Comparison of ENCODE assay signal across 12 cellular contexts in genomic region chr21:35208810-35209517, GRCh38.
A peak's percentile ranks its signal among the peaks of the same experiment; 100 is the strongest.
DNase-seq lines count a peak whose midpoint lies in the region; ATAC-seq and TF ChIP-seq lines count a peak whose summit lies in the region.
"Had no signal": no experiment of that assay in that cellular context is flagged by ENCODE, and none has a peak within 500 bp of the region (broad histone marks: within the 10 kb centered on the region; RNA-seq: fewer than 3 reads in every experiment).

No MANE protein-coding gene starts in this region.

- no peak for TF ChIP-seq CTCF in brain microvascular endothelial cell (IDR thresholded peaks at IDR 0.05; ENCODE audit: low read depth, low read length, missing control alignments)

- H3K4me3 ChIP-seq in brain microvascular endothelial cell (ENCODE audit: low read depth, low read length) (no peak overlapping the region), stomach smooth muscle (ENCODE audit: low read length in 2 of 2) (peak overlapping the region; percentile 15 to 29)

- no peak for ATAC-seq in HG02642 (IDR thresholded peaks at IDR 0.05; ENCODE audit: poor library complexity, unreplicated experiment)
- ATAC-seq: activated T-cell treated with anti-CD3 and anti-CD28 coated beads, Interleukin-2, amount 50 U/mL, for 4 hours had no signal

- peak overlapping the region; percentile 67 for H3K27ac ChIP-seq in brain microvascular endothelial cell
- H3K27ac ChIP-seq in stomach smooth muscle (ENCODE audit: low read length): peak overlapping the region; percentile 49
- H3K27ac ChIP-seq: C4-2B had no signal

- no peaks in the 10 kb centered on the region for H3K27me3 ChIP-seq in brain microvascular endothelial cell (replicated peaks)
- H3K27me3 ChIP-seq in stomach smooth muscle (ENCODE audit: control insufficient read depth in 1 of 2, insufficient read depth in 2 of 2, low read length in 2 of 2): no peaks in the 10 kb centered on the region

- peak overlapping the region; percentile 7 to 21 for H3K9ac ChIP-seq in stomach smooth muscle (ENCODE audit: low read length in 2 of 2)

- peak; percentile 63 for DNase-seq in HCEC 1CT
- no peak for DNase-seq in brain microvascular endothelial cell
- peak; percentile 41 for DNase-seq in hepatic stellate cell (ENCODE audit: low spot score)
- no peak for DNase-seq in stimulated activated CD8-positive, alpha-beta memory T cell treated with anti-CD3 and anti-CD28 coated beads, Interleukin-4, amount 100 ng/mL, for 48 hours
- DNase-seq in NCI-H187 (lab: John Stamatoyannopoulos, UW): no peak
- DNase-seq in glomerular visceral epithelial cell (ENCODE audit: extremely low spot score): no peak
- DNase-seq: activated CD4-positive, alpha-beta T cell treated with anti-CD3 and anti-CD28 coated beads for 4 hours; activated T-cell treated with anti-CD3 and anti-CD28 coated beads, Interleukin-2, amount 50 U/mL, for 4 hours; occipital lobe had no signal

- in situ Hi-C loops in brain microvascular endothelial cell (cut with HindIII; ENCODE audit: low pct_ligation_motif_present, low sequenced_read_pairs): no loop called here

- peaks cover 24% of the 10 kb centered on the region for H3K4me1 ChIP-seq in stomach smooth muscle (ENCODE audit: control insufficient read depth, insufficient read depth, low read length)

- no peaks in the 10 kb centered on the region for H3K36me3 ChIP-seq in brain microvascular endothelial cell (replicated peaks)
- H3K36me3 ChIP-seq in stomach smooth muscle (ENCODE audit: control insufficient read depth in 2 of 2, insufficient read depth in 2 of 2, low read length in 2 of 2): no peaks in the 10 kb centered on the region

- H3K9me3 ChIP-seq in stomach smooth muscle (ENCODE audit: control insufficient read depth in 2 of 2, low read length in 2 of 2): no peaks in the 10 kb centered on the region

Comparison
In these comparisons a context has a peak if more than half of its experiments do, and no peak if none do; other contexts are left out.
1. DNase-seq: peak in HCEC 1CT (single experiment) and hepatic stellate cell (single experiment); none in brain microvascular endothelial cell (single experiment), stimulated activated CD8-positive, alpha-beta memory T cell treated with anti-CD3 and anti-CD28 coated beads, Interleukin-4, amount 100 ng/mL, for 48 hours (single experiment), NCI-H187 (0 of 2) and glomerular visceral epithelial cell (single experiment).